Comparison of ENCODE assay signal across 17 cellular contexts in genomic region chr2:203461736-203462135, GRCh38.
"Had no signal": no experiment of that assay in that cellular context is flagged by ENCODE, and none has a peak within 500 bp of the region (broad histone marks: within the 10 kb centered on the region; RNA-seq: fewer than 3 reads in every experiment).

No MANE protein-coding gene starts in this region.

- H3K4me3 ChIP-seq: lower lobe of right lung, prostate gland, right lobe of liver, tibial artery, vagina had no signal

- H3K27me3 Mint-ChIP-seq: activated naive CD8-positive, alpha-beta T cell; naive thymus-derived CD4-positive, alpha-beta T cell had no signal

- H3K27ac ChIP-seq: lower lobe of right lung, prostate gland, right lobe of liver, tibial artery, vagina had no signal

- H3K9me3 Mint-ChIP-seq: immature natural killer cell; naive thymus-derived CD4-positive, alpha-beta T cell; stimulated activated memory B cell treated with anti-CD40 and anti-IgM and Interleukin-4, amounts not matched to agents 10 μg/mL and 1 μg/mL and 100 μg/mL, for 72 hours had no signal

- DNase-seq: activated CD4-positive, alpha-beta T cell treated with anti-CD3 and anti-CD28 coated beads, Interleukin-2, amount 50 U/mL, for 4 hours; activated CD4-positive, CD25-positive, alpha-beta regulatory T cell treated with anti-CD3 and anti-CD28 coated beads, Interleukin-2, amount 50 U/mL, for 72 hours; activated gamma-delta T cell; activated T-cell treated with anti-CD3 and anti-CD28 coated beads, Interleukin-2, amount 50 U/mL, for 1 hour; anterior cingulate cortex; effector CD4-positive, alpha-beta T cell; immature natural killer cell; left cardiac atrium; lower lobe of right lung; naive thymus-derived CD4-positive, alpha-beta T cell; right lobe of liver; stimulated activated CD4-positive, alpha-beta T cell treated with anti-CD3 and anti-CD28 coated beads, Interleukin-1b, Interleukin-23, amount 100 ng/mL, for 48 hours; tibial artery had no signal

- H3K27ac Mint-ChIP-seq: activated naive CD8-positive, alpha-beta T cell; immature natural killer cell; naive thymus-derived CD4-positive, alpha-beta T cell; stimulated activated memory B cell treated with anti-CD40 and anti-IgM and Interleukin-4, amounts not matched to agents 10 μg/mL and 1 μg/mL and 100 μg/mL, for 72 hours had no signal

- H3K4me1 ChIP-seq: lower lobe of right lung, prostate gland, vagina had no signal

- H3K4me1 Mint-ChIP-seq: immature natural killer cell; stimulated activated memory B cell treated with anti-CD40 and anti-IgM and Interleukin-4, amounts not matched to agents 10 μg/mL and 1 μg/mL and 100 μg/mL, for 72 hours had no signal

- H3K9me3 ChIP-seq: lower lobe of right lung, prostate gland, right lobe of liver, tibial artery, vagina had no signal

- H3K4me3 Mint-ChIP-seq: activated naive CD8-positive, alpha-beta T cell; immature natural killer cell; naive thymus-derived CD4-positive, alpha-beta T cell; stimulated activated memory B cell treated with anti-CD40 and anti-IgM and Interleukin-4, amounts not matched to agents 10 μg/mL and 1 μg/mL and 100 μg/mL, for 72 hours had no signal

- H3K36me3 Mint-ChIP-seq: immature natural killer cell; stimulated activated memory B cell treated with anti-CD40 and anti-IgM and Interleukin-4, amounts not matched to agents 10 μg/mL and 1 μg/mL and 100 μg/mL, for 72 hours had no signal

- ATAC-seq: left cardiac atrium; lower lobe of right lung; naive thymus-derived CD4-positive, alpha-beta T cell; right lobe of liver; stimulated activated memory B cell treated with anti-CD40 and anti-IgM and Interleukin-4, amounts not matched to agents 10 μg/mL and 1 μg/mL and 100 μg/mL, for 72 hours had no signal

- H3K27me3 ChIP-seq: right lobe of liver, tibial artery, vagina had no signal

- H3K36me3 ChIP-seq: prostate gland had no signal
